Comparison of ENCODE assay signal across 17 cellular contexts in genomic region chr17:49930880-49931279, GRCh38. TPM values are rescaled to one million over a fixed set of nuclear protein-coding genes. Genes with fewer than 3 reads are reported as not detected.
DNase-seq lines count a peak whose midpoint lies in the region; ATAC-seq and TF ChIP-seq lines count a peak whose summit lies in the region.
"Had no signal": no experiment of that assay in that cellular context is flagged by ENCODE, and none has a peak within 500 bp of the region (broad histone marks: within the 10 kb centered on the region; RNA-seq: fewer than 3 reads in every experiment).

No MANE protein-coding gene starts in this region.

- no peak overlapping the region for H3K9ac ChIP-seq in neuronal stem cell (ENCODE audit: low read depth, low read length, poor library complexity)

- no peak for ATAC-seq in Right ventricle myocardium inferior
- ATAC-seq: A549; CD8-positive, alpha-beta T cell had no signal

- H3K27me3 ChIP-seq in right atrium auricular region (no peaks in the 10 kb centered on the region), neuronal stem cell (ENCODE audit: control insufficient read depth in 3 of 3, insufficient read depth in 3 of 3, low read depth in 1 of 3, low read length in 3 of 3) (peaks cover 0 to 76% (median 0%) of the 10 kb centered on the region in 3 experiments)

- H4K8ac ChIP-seq in neuronal stem cell (ENCODE audit: low read depth, low read length), result peak overlapping the region; percentile 43

- no peak overlapping the region for H2BK5ac ChIP-seq in neuronal stem cell (ENCODE audit: low read length)

- no peak overlapping the region for H2AFZ ChIP-seq in neuronal stem cell (ENCODE audit: low read length)
- no peak overlapping the region for H2AFZ ChIP-seq in OCI-LY7 (ENCODE audit: low read length)

- peak; percentile 30 for DNase-seq in Right ventricle myocardium inferior (ENCODE audit: missing footprints)
- no peak for DNase-seq in right atrium auricular region (ENCODE audit: low spot score)
- peak; percentile 34 for DNase-seq in NCI-H69 (lab: John Stamatoyannopoulos, UW)
- no peak for DNase-seq in neuronal stem cell (ENCODE audit: low spot score)
- no peak for DNase-seq in OCI-LY7 (ENCODE audit: low spot score)
- DNase-seq in NCI-H2029 treated with DMSO at 0.1 percent for 48 hours (lab: John Stamatoyannopoulos, UW), result no peak
- DNase-seq in activated CD8-positive, alpha-beta memory T cell treated with anti-CD3 and anti-CD28 coated beads for 24 hours, result no peak
- DNase-seq: AML-193; Caco-2; Calu3; CD4-positive, alpha-beta T cell; CD8-positive, alpha-beta T cell; DMS79 treated with DMSO at 0.1 percent for 48 hours; GF-D8 had no signal

- intact Hi-C loops in Right ventricle myocardium inferior (cut with DNase I), result no loop called here
- intact Hi-C loops in OCI-LY7 (cut with micrococcal nuclease; ENCODE audit: unreplicated experiment), result no loop called here

- no peak for TF ChIP-seq CTCF in right atrium auricular region (IDR thresholded peaks at IDR 0.05)
- no peak for TF ChIP-seq CTCF in OCI-LY7 (conservative IDR thresholded peaks at IDR 0.05; ENCODE audit: low read length)

- no peak overlapping the region for H3K4ac ChIP-seq in neuronal stem cell (ENCODE audit: low read length)

- H3K4me1 ChIP-seq in right atrium auricular region, result peaks cover 0 to 14% of the 10 kb centered on the region in 2 donors
- peaks cover 0 to 9% of the 10 kb centered on the region in 2 donors for H3K4me1 ChIP-seq in neuronal stem cell (ENCODE audit: control insufficient read depth in 2 of 2, insufficient read depth in 1 of 2, low read depth in 1 of 2, low read length in 2 of 2)
- H3K4me1 ChIP-seq in OCI-LY7 (ENCODE audit: insufficient read depth, low read length, poor library complexity, severe bottlenecking), result no peaks in the 10 kb centered on the region

- H3K4me3 ChIP-seq in right atrium auricular region, result no peak overlapping the region
- no peak overlapping the region for H3K4me3 ChIP-seq in neuronal stem cell (ENCODE audit: low read length in 2 of 2)
- no peak overlapping the region for H3K4me3 ChIP-seq in OCI-LY7 (ENCODE audit: low read depth, low read length, poor library complexity, severe bottlenecking)
- H3K4me3 ChIP-seq: A549 had no signal

- H2BK12ac ChIP-seq in neuronal stem cell (ENCODE audit: low read length), result no peak overlapping the region

- H3K9me2 ChIP-seq in OCI-LY7 (ENCODE audit: insufficient read depth, low read length), result no peaks in the 10 kb centered on the region

- no peak overlapping the region for H3K23ac ChIP-seq in neuronal stem cell (ENCODE audit: low read depth, low read length, poor library complexity)

- peak overlapping the region; percentile 40 for H2AK5ac ChIP-seq in neuronal stem cell (ENCODE audit: low read depth, low read length)

- peak overlapping the region; percentile 82 for H3K14ac ChIP-seq in neuronal stem cell (ENCODE audit: low read length)

- POLR2A ChIA-PET in OCI-LY7 (lab: Charles Lee), result no interaction called here

- no peaks in the 10 kb centered on the region for H4K20me1 ChIP-seq in OCI-LY7 (ENCODE audit: insufficient read depth, low read length)

- WGBS in neuronal stem cell (ENCODE audit: extremely low coverage in 2 of 2, insufficient read length in 2 of 2, insufficient replicate concordance in 1 of 2), 2 donors, result no CpG with 5 or more reads among the region's 8 CpGs

- H3K36me3 ChIP-seq in right atrium auricular region (no peaks in the 10 kb centered on the region), neuronal stem cell (replicated peaks in 1 of 2; ENCODE audit: control insufficient read depth in 2 of 2, insufficient read depth in 2 of 2, low read length in 2 of 2) (no peaks in the 10 kb centered on the region), OCI-LY7 (ENCODE audit: insufficient read depth, low read length) (no peaks in the 10 kb centered on the region)

- H3K79me2 ChIP-seq in OCI-LY7 (ENCODE audit: insufficient read depth, low read depth, low read length), result no peaks in the 10 kb centered on the region

- H2BK120ac ChIP-seq in neuronal stem cell (ENCODE audit: low read depth, low read length), result no peak overlapping the region

- H3K27ac ChIP-seq in right atrium auricular region, result no peak overlapping the region
- no peak overlapping the region for H3K27ac ChIP-seq in neuronal stem cell (replicated peaks; ENCODE audit: low read length)
- H3K27ac ChIP-seq in OCI-LY7 (ENCODE audit: low read depth, low read length, poor library complexity, severe bottlenecking), result no peak overlapping the region
- H3K27ac ChIP-seq: 22Rv1, A549, C4-2B had no signal

- no peaks in the 10 kb centered on the region for H3K79me1 ChIP-seq in neuronal stem cell (ENCODE audit: low read depth, low read length)

- H3K18ac ChIP-seq in neuronal stem cell (ENCODE audit: low read length), result peak overlapping the region; percentile 11

- H3K9me3 ChIP-seq in right atrium auricular region (no peaks in the 10 kb centered on the region), neuronal stem cell (replicated peaks in 1 of 2; ENCODE audit: control insufficient read depth in 2 of 2, insufficient read depth in 1 of 2, low read depth in 1 of 2, low read length in 2 of 2) (no peaks in the 10 kb centered on the region), OCI-LY7 (ENCODE audit: low read length) (no peaks in the 10 kb centered on the region)
- H3K9me3 ChIP-seq: A549, Caco-2 had no signal

- H4K91ac ChIP-seq in neuronal stem cell (ENCODE audit: low read depth, low read length, poor library complexity), result no peak overlapping the region

- CTCF ChIA-PET in OCI-LY7 (lab: Charles Lee; ENCODE audit: unreplicated experiment), result no interaction called here

- BruUV-seq in OCI-LY7 (replicated peaks; lab: Mats Ljungman, UMichigan), result no TSS peak

- peak overlapping the region; percentile 6 for H2BK15ac ChIP-seq in neuronal stem cell (ENCODE audit: low read length)

- H3K4me2 ChIP-seq in neuronal stem cell (ENCODE audit: insufficient read depth, low read length, poor library complexity, severe bottlenecking), result no peak overlapping the region
- no peak overlapping the region for H3K4me2 ChIP-seq in OCI-LY7 (ENCODE audit: low read length)
- H3K4me2 ChIP-seq: A549 had no signal

RNA-seq across cellular contexts. Expression of gene DLX4, which starts 38.1 kb away (rescaled TPM):
- total RNA-seq in Right ventricle myocardium inferior (not detected), right atrium auricular region (under 1 TPM in 1 of 2 donors, not detected in 1; 0.71 TPM), OCI-LY7 (2022) (0.27 and 1.3 TPM in 2 replicates)
- polyA plus RNA-seq in neuronal stem cell (2013, experiment 1 of 2), result 0.45 TPM
- polyA plus RNA-seq in neuronal stem cell (2013, experiment 2 of 2), result 0.61 TPM
- total RNA-seq in OCI-LY7 (2014; rRNA removed; shearing (Covaris generic)), result 0.28 and 0.47 TPM in 2 replicates

Comparison
In these comparisons a context has a peak if more than half of its experiments do, and no peak if none do; other contexts are left out.
1. DNase-seq: peak in Right ventricle myocardium inferior (single experiment) and NCI-H69 (single experiment); none in right atrium auricular region (single experiment), neuronal stem cell (single experiment), OCI-LY7 (single experiment), NCI-H2029 treated with DMSO at 0.1 percent for 48 hours (single experiment) and activated CD8-positive, alpha-beta memory T cell treated with anti-CD3 and anti-CD28 coated beads for 24 hours (single experiment).